In the genomic region with DNA sequence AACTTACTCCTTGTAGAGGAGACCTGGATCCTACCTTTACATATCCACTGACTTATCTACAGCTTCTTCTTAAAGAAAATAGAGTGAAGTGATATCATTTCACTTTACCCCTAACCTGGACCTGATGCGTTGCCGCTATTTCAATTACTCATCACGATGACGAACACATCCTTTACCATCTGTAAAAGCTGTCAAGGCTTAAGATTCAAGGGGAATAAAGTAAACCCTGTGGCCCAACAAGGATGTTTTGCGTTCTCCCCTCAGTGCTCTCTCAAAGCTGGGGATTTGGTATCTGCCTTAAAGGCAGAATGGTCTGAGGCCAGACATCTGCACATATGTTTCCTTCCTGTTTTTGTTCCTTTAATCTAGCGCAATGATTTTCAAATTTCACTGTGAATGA, we compare ENCODE assay signal across 30 cellular contexts.
DNase-seq lines count a peak whose midpoint lies in the region; ATAC-seq, FAIRE-seq and TF ChIP-seq lines count a peak whose summit lies in the region.
"Had no signal": no experiment of that assay in that cellular context is flagged by ENCODE, and none has a peak within 500 bp of the region (broad histone marks: within the 10 kb centered on the region; RNA-seq: fewer than 3 reads in every experiment).

No MANE protein-coding gene starts in this region.

- no peaks in the 10 kb centered on the region for H3K36me3 Mint-ChIP-seq in osteocyte (ENCODE audit: unreplicated experiment)

- no peak for TF ChIP-seq RAD21 in GM12878 (IDR thresholded peaks at IDR 0.05; ENCODE audit: insufficient read depth, low read depth, low read length)

- BruUV-seq in GM12878 (replicated peaks; lab: Mats Ljungman, UMichigan) = no TSS peak

- CTCF ChIA-PET in GM12878 (lab: Yijun Ruan, JAX) = interaction anchor here (0.6 to 1.4 kb wide), 2 partner anchors 18 to 793 kb away, joined by 3 to 6 read pairs; no protein-coding TSS in a partner anchor

- H3K4me1 ChIP-seq in GM12878 (ENCODE audit: control insufficient read depth, insufficient read depth, low read length) = no peaks in the 10 kb centered on the region
- H3K4me1 ChIP-seq: BE2C, gastrocnemius medialis, tibial nerve had no signal

- TF ChIP-seq POLR2A in GM12878 (IDR thresholded peaks at IDR 0.05; ENCODE audit: low read depth, low read length) = no peak

- H3K27me3 ChIP-seq in GM12878 (replicated peaks in 1 of 2; ENCODE audit: control insufficient read depth in 2 of 2, insufficient read depth in 2 of 2, low read length in 1 of 2) = no peaks in the 10 kb centered on the region
- H3K27me3 ChIP-seq: BE2C, gastrocnemius medialis, tibial nerve had no signal

- no peaks in the 10 kb centered on the region for H3K9me3 ChIP-seq in GM12878 (replicated peaks; ENCODE audit: control insufficient read depth, insufficient read depth, low read length)
- H3K9me3 ChIP-seq: BE2C, Caco-2, gastrocnemius medialis, SK-N-SH, tibial nerve had no signal

- TF ChIP-seq EP300 in GM12878 (IDR thresholded peaks at IDR 0.05; ENCODE audit: borderline replicate concordance in 1 of 2, control insufficient read depth in 1 of 2, low read depth in 2 of 2, low read length in 2 of 2) = no peak

- no peak overlapping the region for H3K4me3 Mint-ChIP-seq in osteocyte (ENCODE audit: unreplicated experiment)
- H3K4me3 Mint-ChIP-seq: activated naive CD4-positive, alpha-beta T cell treated with anti-CD3 and anti-CD28 coated beads, Interleukin-2, amount 50 U/mL, for 24 hours; activated T-cell treated with anti-CD3 and anti-CD28 coated beads, Interleukin-2, amount 50 U/mL, for 24 hours; stimulated activated naive CD8-positive, alpha-beta T cell treated with anti-CD3 and anti-CD28 coated beads, Interleukin-15, amount 100 ng/mL, for 72 hours had no signal

- 0 out of 2 replicates have a peak overlapping the region, but pooled peaks have one; percentile 1 for H2AFZ ChIP-seq in GM12878 (ENCODE audit: control insufficient read depth, low read depth, low read length)

- H3K79me2 ChIP-seq in GM12878 (ENCODE audit: control insufficient read depth, insufficient read depth, low read length) = no peaks in the 10 kb centered on the region

- H3K27ac Mint-ChIP-seq in osteocyte (ENCODE audit: unreplicated experiment) = peak overlapping the region; percentile 49
- H3K27ac Mint-ChIP-seq: activated naive CD4-positive, alpha-beta T cell treated with anti-CD3 and anti-CD28 coated beads, Interleukin-2, amount 50 U/mL, for 24 hours; activated T-cell treated with anti-CD3 and anti-CD28 coated beads, Interleukin-2, amount 50 U/mL, for 24 hours; stimulated activated naive CD8-positive, alpha-beta T cell treated with anti-CD3 and anti-CD28 coated beads, Interleukin-15, amount 100 ng/mL, for 72 hours had no signal

- no peak for ATAC-seq in GM12878
- no peak for ATAC-seq in esophagus mucosa
- ATAC-seq: activated CD4-positive, CD25-positive, alpha-beta regulatory T cell treated with anti-CD3 and anti-CD28 coated beads, Interleukin-2, amount 50 U/mL, for 24 hours; gastrocnemius medialis; stimulated activated naive CD8-positive, alpha-beta T cell treated with anti-CD3 and anti-CD28 coated beads, Interleukin-15, amount 100 ng/mL, for 72 hours had no signal

- SMC1A ChIA-PET in GM12878 (lab: Charles Lee; ENCODE audit: uncharacterized antibody, unreplicated experiment) = interaction anchor here (0.6 to 2.4 kb wide), 3 partner anchors 18 to 535 kb away, joined by 3 to 11 read pairs (median 3); no protein-coding TSS in a partner anchor

- POLR2A ChIA-PET in GM12878 (lab: Charles Lee) = interaction anchor here (0.8 kb wide), 1 partner anchor 18 kb away, joined by 3 read pairs; no protein-coding TSS in a partner anchor

- no peak overlapping the region for H3K4me3 ChIP-seq in GM12878
- H3K4me3 ChIP-seq: gastrocnemius medialis, lung, smooth muscle cell, tibial nerve had no signal

- FAIRE-seq in GM12878 (lab: Jason Lieb, UNC) = no peak
- FAIRE-seq: GM18507, kidney had no signal

- no peaks in the 10 kb centered on the region for H4K20me1 ChIP-seq in GM12878 (ENCODE audit: control insufficient read depth, insufficient read depth)

- TF ChIP-seq CTCF in GM12878 (IDR thresholded peaks at IDR 0.05 in 2 of 3, conservative IDR thresholded peaks at IDR 0.05 in 1 of 3; ENCODE audit: control insufficient read depth in 2 of 3, extremely low read depth in 1 of 3, insufficient read depth in 1 of 3, low read depth in 3 of 3, low read length in 3 of 3) (no peak), osteocyte (IDR thresholded peaks at IDR 0.05) (no peak)

- no peak overlapping the region for H3K27ac ChIP-seq in GM12878 (ENCODE audit: control insufficient read depth, insufficient read depth)
- H3K27ac ChIP-seq: gastrocnemius medialis, tibial nerve had no signal

- DNase-seq in NCI-H82 (lab: John Stamatoyannopoulos, UW) = peak; percentile 24
- DNase-seq in NCI-H82 treated with DMSO at 0.1 percent for 48 hours (lab: John Stamatoyannopoulos, UW; ENCODE audit: unreplicated experiment) = no peak
- DNase-seq in MV-4-11 (lab: John Stamatoyannopoulos, UW) = peak; percentile 84
- no peak for DNase-seq in GM12878 (ENCODE audit: low read depth, low spot score)
- no peak for DNase-seq in osteocyte (ENCODE audit: extremely low spot score, unreplicated experiment)
- DNase-seq in hypothalamus (lab: John Stamatoyannopoulos, UW) = no peak
- DNase-seq in D341Med (ENCODE audit: low spot score) = no peak
- DNase-seq: 8988T; activated T-cell treated with anti-CD3 and anti-CD28 coated beads, Interleukin-2, amount 50 U/mL, for 24 hours; BE2C; Caco-2; effector CD8-positive, alpha-beta T cell; gastrocnemius medialis; IMR-90; kidney; NCI-H1417; NCI-H2107; NCI-H510A; nucleus accumbens; SK-N-SH; stimulated activated CD4-positive, alpha-beta T cell treated with anti-CD3 and anti-CD28 coated beads, Interleukin-4, amount 100 ng/mL, for 1 hour; stimulated activated naive CD8-positive, alpha-beta T cell treated with anti-CD3 and anti-CD28 coated beads, Interleukin-15, amount 100 ng/mL, for 72 hours; T-helper 9 cell had no signal

- WGBS in GM12878 (ENCODE audit: insufficient coverage, insufficient replicate concordance, low lambda C conversion rate, missing lambda C conversion rate) = 50% methylated on average over 6 of the region's 6 CpGs

- no peaks in the 10 kb centered on the region for H3K36me3 ChIP-seq in GM12878 (ENCODE audit: control insufficient read depth in 2 of 2, insufficient read depth in 2 of 2, low read length in 1 of 2)
- H3K36me3 ChIP-seq: BE2C, gastrocnemius medialis, tibial nerve had no signal

- RAD21 ChIA-PET in GM12878 (lab: Charles Lee; ENCODE audit: unreplicated experiment) = no interaction called here

- H3K9me3 Mint-ChIP-seq in osteocyte (ENCODE audit: unreplicated experiment) = peaks cover 3% of the 10 kb centered on the region
- H3K9me3 Mint-ChIP-seq: activated naive CD4-positive, alpha-beta T cell treated with anti-CD3 and anti-CD28 coated beads, Interleukin-2, amount 50 U/mL, for 24 hours had no signal

- in situ Hi-C loops in GM12878 (cut with MboI) = no loop called here

- H3K4me1 Mint-ChIP-seq in osteocyte (ENCODE audit: unreplicated experiment) = peaks cover 16% of the 10 kb centered on the region
- H3K4me1 Mint-ChIP-seq: activated naive CD4-positive, alpha-beta T cell treated with anti-CD3 and anti-CD28 coated beads, Interleukin-2, amount 50 U/mL, for 24 hours; stimulated activated naive CD8-positive, alpha-beta T cell treated with anti-CD3 and anti-CD28 coated beads, Interleukin-15, amount 100 ng/mL, for 72 hours had no signal

- no peak overlapping the region for H3K9ac ChIP-seq in GM12878 (ENCODE audit: control insufficient read depth, insufficient read depth, low read length)
- H3K9ac ChIP-seq: SK-N-SH had no signal

- intact Hi-C loops in GM12878 (cut with micrococcal nuclease; ENCODE audit: unreplicated experiment) = no loop called here

- no peaks in the 10 kb centered on the region for H3K27me3 Mint-ChIP-seq in osteocyte (ENCODE audit: unreplicated experiment)
- H3K27me3 Mint-ChIP-seq: activated naive CD4-positive, alpha-beta T cell treated with anti-CD3 and anti-CD28 coated beads, Interleukin-2, amount 50 U/mL, for 24 hours; activated T-cell treated with anti-CD3 and anti-CD28 coated beads, Interleukin-2, amount 50 U/mL, for 24 hours; stimulated activated naive CD8-positive, alpha-beta T cell treated with anti-CD3 and anti-CD28 coated beads, Interleukin-15, amount 100 ng/mL, for 72 hours had no signal

- no peak overlapping the region for H3K4me2 ChIP-seq in GM12878 (ENCODE audit: control insufficient read depth, insufficient read depth)
- H3K4me2 ChIP-seq: SK-N-SH, smooth muscle cell had no signal

TF ChIP-seq in GM12878, 131 proteins besides CTCF, POLR2A, EP300 and RAD21 (continues in another document):
- TF ChIP-seq, protein P1, sequence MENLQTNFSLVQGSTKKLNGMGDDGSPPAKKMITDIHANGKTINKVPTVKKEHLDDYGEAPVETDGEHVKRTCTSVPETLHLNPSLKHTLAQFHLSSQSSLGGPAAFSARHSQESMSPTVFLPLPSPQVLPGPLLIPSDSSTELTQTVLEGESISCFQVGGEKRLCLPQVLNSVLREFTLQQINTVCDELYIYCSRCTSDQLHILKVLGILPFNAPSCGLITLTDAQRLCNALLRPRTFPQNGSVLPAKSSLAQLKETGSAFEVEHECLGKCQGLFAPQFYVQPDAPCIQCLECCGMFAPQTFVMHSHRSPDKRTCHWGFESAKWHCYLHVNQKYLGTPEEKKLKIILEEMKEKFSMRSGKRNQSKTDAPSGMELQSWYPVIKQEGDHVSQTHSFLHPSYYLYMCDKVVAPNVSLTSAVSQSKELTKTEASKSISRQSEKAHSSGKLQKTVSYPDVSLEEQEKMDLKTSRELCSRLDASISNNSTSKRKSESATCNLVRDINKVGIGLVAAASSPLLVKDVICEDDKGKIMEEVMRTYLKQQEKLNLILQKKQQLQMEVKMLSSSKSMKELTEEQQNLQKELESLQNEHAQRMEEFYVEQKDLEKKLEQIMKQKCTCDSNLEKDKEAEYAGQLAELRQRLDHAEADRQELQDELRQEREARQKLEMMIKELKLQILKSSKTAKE (IDR thresholded peaks at IDR 0.05; ENCODE audit: low read depth, poor library complexity, severe bottlenecking) = no peak
- TF ChIP-seq NR2F1 (conservative IDR thresholded peaks at IDR 0.05) (no peak), ASH2L (IDR thresholded peaks at IDR 0.05; ENCODE audit: borderline replicate concordance, low read depth) (no peak)

Comparison
In these comparisons a context has a peak if more than half of its experiments do, and no peak if none do; other contexts are left out.
1. DNase-seq: peak in NCI-H82 (single experiment) and MV-4-11 (single experiment); none in NCI-H82 treated with DMSO at 0.1 percent for 48 hours (single experiment), GM12878 (single experiment), osteocyte (single experiment), hypothalamus (0 of 51) and D341Med (single experiment).